In genomic region chr16:85520853-85521736, GRCh38 we compare ENCODE assay signal across 1 cellular context.
TF ChIP-seq lines count a peak whose summit lies in the region.

No MANE protein-coding gene starts in this region.

TF ChIP-seq in HepG2, 621 proteins besides CTCF, POLR2A, EP300 and RAD21 (continued from another document and continues in another):
- TF ChIP-seq MAZ (IDR thresholded peaks at IDR 0.05; ENCODE audit: borderline replicate concordance, low read depth, low read length) (no peak), MAZ (CRISPR knock-in tag; IDR thresholded peaks at IDR 0.05; ENCODE audit: low read depth) (peak; percentile 71; the same call in 1 of the 2 replicates), DMAP1 (CRISPR knock-in tag; IDR thresholded peaks at IDR 0.05) (no peak), RXRB (CRISPR knock-in tag; IDR thresholded peaks at IDR 0.05; ENCODE audit: borderline replicate concordance) (peak; percentile 92), ZNF747 (CRISPR knock-in tag; IDR thresholded peaks at IDR 0.05; ENCODE audit: borderline replicate concordance) (no peak), ATF7 (IDR thresholded peaks at IDR 0.05) (no peak), ATF7 (CRISPR knock-in tag; IDR thresholded peaks at IDR 0.05) (no peak; the same call in 1 of the 2 replicates), ZNF18 (CRISPR knock-in tag; IDR thresholded peaks at IDR 0.05; ENCODE audit: insufficient replicate concordance) (peak; percentile 60), SP140L (CRISPR knock-in tag; IDR thresholded peaks at IDR 0.05; ENCODE audit: borderline replicate concordance) (no peak), LCORL (IDR thresholded peaks at IDR 0.05) (no peak), LCORL (CRISPR knock-in tag; IDR thresholded peaks at IDR 0.05) (peak; percentile 97), ZNF7 (CRISPR knock-in tag; IDR thresholded peaks at IDR 0.05) (no peak), ZFP41 (CRISPR knock-in tag; IDR thresholded peaks at IDR 0.05; ENCODE audit: borderline replicate concordance) (no peak), ZNF329 (CRISPR knock-in tag; IDR thresholded peaks at IDR 0.05; ENCODE audit: low read depth) (0 out of 2 replicates have a peak, but pooled peaks have one; percentile 62), ZNF430 (CRISPR knock-in tag; IDR thresholded peaks at IDR 0.05) (0 out of 2 replicates have a peak, but pooled peaks have one; percentile 35), MAFK (conservative IDR thresholded peaks at IDR 0.05 in 1 of 2, IDR thresholded peaks at IDR 0.05 in 1 of 2; ENCODE audit: low read length in 2 of 2) (no peak), FOXO4 (CRISPR knock-in tag; conservative IDR thresholded peaks at IDR 0.05) (0 out of 2 replicates have a peak, but pooled peaks have one; percentile 58), THAP11 (CRISPR knock-in tag; IDR thresholded peaks at IDR 0.05) (peak; percentile 51; the same call in 1 of the 2 replicates), NCOR1 (IDR thresholded peaks at IDR 0.05; ENCODE audit: borderline replicate concordance, low read length) (peak; percentile 88), PRDM10 (CRISPR knock-in tag; IDR thresholded peaks at IDR 0.05; ENCODE audit: low read depth) (peak; percentile 57; the same call in 1 of the 2 replicates), ZNF124 (CRISPR knock-in tag; IDR thresholded peaks at IDR 0.05) (no peak), HBP1 (CRISPR knock-in tag; IDR thresholded peaks at IDR 0.05; ENCODE audit: low read depth) (no peak), ZMAT3 (CRISPR knock-in tag; conservative IDR thresholded peaks at IDR 0.05) (no peak), KLF12 (CRISPR knock-in tag; IDR thresholded peaks at IDR 0.05; ENCODE audit: borderline replicate concordance) (0 out of 2 replicates have a peak, but pooled peaks have one; percentile 33), YY1 (IDR thresholded peaks at IDR 0.05; ENCODE audit: insufficient read depth, insufficient replicate concordance, low read depth, low read length) (peak; percentile 22), ZC3H13 (CRISPR knock-in tag; IDR thresholded peaks at IDR 0.05) (no peak), TFDP2 (CRISPR knock-in tag; IDR thresholded peaks at IDR 0.05) (peak; percentile 50), ZNF782 (CRISPR knock-in tag; IDR thresholded peaks at IDR 0.05; ENCODE audit: borderline replicate concordance) (0 out of 2 replicates have a peak, but pooled peaks have one; percentile 29), ZNF644 (CRISPR knock-in tag; IDR thresholded peaks at IDR 0.05; ENCODE audit: low read depth) (0 out of 2 replicates have a peak, but pooled peaks have one; percentile 12), ZNF598 (CRISPR knock-in tag; IDR thresholded peaks at IDR 0.05; ENCODE audit: borderline replicate concordance) (peak; percentile 26; the same call in 1 of the 2 replicates), ZNF331 (CRISPR knock-in tag; IDR thresholded peaks at IDR 0.05) (peak; percentile 75), ZMYM4 (CRISPR knock-in tag; IDR thresholded peaks at IDR 0.05) (peak; percentile 66), TFAP4 (IDR thresholded peaks at IDR 0.05; ENCODE audit: borderline replicate concordance, low read depth) (0 out of 2 replicates have a peak, but pooled peaks have one; percentile 24), KDM1A (CRISPR knock-in tag; IDR thresholded peaks at IDR 0.05) (no peak), PAXIP1 (CRISPR knock-in tag; conservative IDR thresholded peaks at IDR 0.05) (peak; percentile 88), TGIF2 (CRISPR knock-in tag; IDR thresholded peaks at IDR 0.05) (no peak), KDM3A (CRISPR knock-in tag; IDR thresholded peaks at IDR 0.05; ENCODE audit: low read depth) (peak; percentile 70; the same call in 1 of the 2 replicates), HHEX (CRISPR knock-in tag; IDR thresholded peaks at IDR 0.05) (no peak), ZNF512B (CRISPR knock-in tag; IDR thresholded peaks at IDR 0.05; ENCODE audit: borderline replicate concordance) (0 out of 2 replicates have a peak, but pooled peaks have one; percentile 60)
